In the genomic region with DNA sequence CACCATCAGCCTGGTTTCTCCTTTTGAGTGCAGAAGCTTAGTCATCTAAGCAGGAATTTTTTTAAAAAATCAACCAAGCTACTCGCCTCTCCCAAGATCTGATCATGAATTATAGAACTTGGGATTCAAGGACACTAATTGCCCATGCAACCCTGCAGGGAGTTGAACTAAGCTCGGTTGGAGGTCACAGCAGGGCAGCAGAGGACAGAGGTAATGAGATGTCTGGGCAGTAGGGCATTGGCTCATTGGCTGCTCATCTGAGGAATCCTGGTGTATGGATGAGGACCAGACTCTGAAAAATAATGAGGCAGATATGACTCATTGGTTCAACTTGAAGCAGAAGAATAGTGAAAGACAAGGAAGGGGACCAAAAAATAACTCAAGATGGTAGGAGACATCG, we compare ENCODE assay signal across 24 cellular contexts.
DNase-seq lines count a peak whose midpoint lies in the region; FAIRE-seq and TF ChIP-seq lines count a peak whose summit lies in the region.
"Had no signal": no experiment of that assay in that cellular context is flagged by ENCODE, and none has a peak within 500 bp of the region (broad histone marks: within the 10 kb centered on the region; RNA-seq: fewer than 3 reads in every experiment).

No MANE protein-coding gene starts in this region.

- no peak overlapping the region for H3K4me3 Mint-ChIP-seq in astrocyte (ENCODE audit: unreplicated experiment)
- H3K4me3 Mint-ChIP-seq: activated CD8-positive, alpha-beta memory T cell treated with anti-CD3 and anti-CD28 coated beads, Interleukin-2, amount 10 ng/mL, durations not matched to agents 7 days and 5 days; CD4-positive, alpha-beta T cell; nephron progenitor cell; stimulated activated naive CD8-positive, alpha-beta T cell treated with anti-CD3 and anti-CD28 coated beads, Interleukin-15, Interleukin-2, amounts not matched to agents 100 ng/mL and 50 ng/mL, for 24 hours; T-helper 17 cell had no signal

- no peaks in the 10 kb centered on the region for H3K36me3 Mint-ChIP-seq in astrocyte (ENCODE audit: low read depth, unreplicated experiment)
- H3K36me3 Mint-ChIP-seq: activated CD8-positive, alpha-beta memory T cell treated with anti-CD3 and anti-CD28 coated beads, Interleukin-2, amount 10 ng/mL, durations not matched to agents 7 days and 5 days had no signal

- H3K27ac ChIP-seq in astrocyte (ENCODE audit: low read depth, low read length) (no peak overlapping the region), dorsolateral prefrontal cortex (no peak overlapping the region)
- H3K27ac ChIP-seq: 22Rv1, epithelial cell of prostate had no signal

- H3K27me3 ChIP-seq in astrocyte (ENCODE audit: insufficient read depth, low read length) (no peaks in the 10 kb centered on the region), dorsolateral prefrontal cortex (peaks cover 0 to 11% (median 0%) of the 10 kb centered on the region in 45 donors)

- TF ChIP-seq CTCF in astrocyte (IDR thresholded peaks at IDR 0.05; ENCODE audit: insufficient read depth, low read depth, low read length) (no peak), dorsolateral prefrontal cortex (IDR thresholded peaks at IDR 0.05 in 54 of 56, conservative IDR thresholded peaks at IDR 0.05 in 2 of 56; ENCODE audit: low read depth in 1 of 56, partially characterized antibody in 56 of 56) (no peak)

- no peaks in the 10 kb centered on the region for H3K36me3 ChIP-seq in astrocyte (ENCODE audit: insufficient read depth, low read length)

- peak overlapping the region; percentile 49 for H3K4me2 ChIP-seq in astrocyte (ENCODE audit: low read length)

- no peaks in the 10 kb centered on the region for H3K4me1 ChIP-seq in astrocyte (ENCODE audit: insufficient read depth, low read length)

- no peaks in the 10 kb centered on the region for H3K9me3 Mint-ChIP-seq in astrocyte (ENCODE audit: unreplicated experiment)
- H3K9me3 Mint-ChIP-seq: CD4-positive, alpha-beta T cell had no signal

- peaks cover 15% of the 10 kb centered on the region for H3K4me1 Mint-ChIP-seq in astrocyte (ENCODE audit: low read depth, unreplicated experiment)
- H3K4me1 Mint-ChIP-seq: activated CD8-positive, alpha-beta memory T cell treated with anti-CD3 and anti-CD28 coated beads, Interleukin-2, amount 10 ng/mL, durations not matched to agents 7 days and 5 days; T-helper 17 cell had no signal

- DNase-seq in DMS153 treated with DMSO at 0.1 percent for 48 hours (lab: John Stamatoyannopoulos, UW; ENCODE audit: unreplicated experiment), result peak; percentile 8
- DNase-seq in DMS153 (lab: John Stamatoyannopoulos, UW), result no peak
- DNase-seq in M059J (ENCODE audit: low read depth), result peak; percentile 82
- peak; percentile 54 for DNase-seq in astrocyte (ENCODE audit: low read depth)
- DNase-seq in retina, result peak; percentile 46
- DNase-seq in NCI-H510A treated with DMSO at 0.1 percent for 48 hours (lab: John Stamatoyannopoulos, UW), result no peak
- DNase-seq in dorsolateral prefrontal cortex, result no peak
- DNase-seq in activated CD4-positive, alpha-beta T cell treated with anti-CD3 and anti-CD28 coated beads for 48 hours, result no peak
- DNase-seq: activated CD8-positive, alpha-beta memory T cell treated with anti-CD3 and anti-CD28 coated beads, Interleukin-2, amount 10 ng/mL, durations not matched to agents 7 days and 5 days; activated gamma-delta T cell; aorta; CD4-positive, alpha-beta T cell; cortex of kidney; head of caudate nucleus; mesendoderm; NCI-H1092; NCI-H2227 treated with DMSO at 0.1 percent for 48 hours; nephron progenitor cell; NK-92 treated with Interleukin-12 subunit alpha and Interleukin-12 subunit beta, amount 100 ng/mL, for 24 hours; T-helper 17 cell had no signal

- peak overlapping the region; percentile 5 for H2AFZ ChIP-seq in astrocyte (ENCODE audit: low read depth, low read length)

- H3K4me3 ChIP-seq in astrocyte (ENCODE audit: insufficient read depth, low read depth, low read length), result no peak overlapping the region
- no peak overlapping the region for H3K4me3 ChIP-seq in dorsolateral prefrontal cortex

- H3K79me2 ChIP-seq in astrocyte (ENCODE audit: insufficient read depth, low read length), result no peaks in the 10 kb centered on the region

- H4K20me1 ChIP-seq in astrocyte (ENCODE audit: insufficient read depth, low read length), result no peaks in the 10 kb centered on the region

- H3K9me3 ChIP-seq in astrocyte (ENCODE audit: insufficient read depth, low read depth, low read length), result no peaks in the 10 kb centered on the region

- intact Hi-C loops in dorsolateral prefrontal cortex (cut with DNase I), result no loop called here

- FAIRE-seq in astrocyte (lab: Jason Lieb, UNC), result peak; percentile 89
- FAIRE-seq: keratinocyte had no signal

- H3K27ac Mint-ChIP-seq in astrocyte (ENCODE audit: unreplicated experiment), result no peak overlapping the region
- H3K27ac Mint-ChIP-seq: activated CD8-positive, alpha-beta memory T cell treated with anti-CD3 and anti-CD28 coated beads, Interleukin-2, amount 10 ng/mL, durations not matched to agents 7 days and 5 days; CD4-positive, alpha-beta T cell; stimulated activated naive CD8-positive, alpha-beta T cell treated with anti-CD3 and anti-CD28 coated beads, Interleukin-15, Interleukin-2, amounts not matched to agents 100 ng/mL and 50 ng/mL, for 24 hours; T-helper 17 cell had no signal

- no peak overlapping the region for H3K9ac ChIP-seq in astrocyte (ENCODE audit: low read length)

- no peaks in the 10 kb centered on the region for H3K27me3 Mint-ChIP-seq in astrocyte (ENCODE audit: low read depth, unreplicated experiment)
- H3K27me3 Mint-ChIP-seq: activated CD8-positive, alpha-beta memory T cell treated with anti-CD3 and anti-CD28 coated beads, Interleukin-2, amount 10 ng/mL, durations not matched to agents 7 days and 5 days; CD4-positive, alpha-beta T cell; T-helper 17 cell had no signal

Comparison
In these comparisons a context has a peak if more than half of its experiments do, and no peak if none do; other contexts are left out.
1. DNase-seq: peak in DMS153 treated with DMSO at 0.1 percent for 48 hours (single experiment), M059J (single experiment), astrocyte (single experiment) and retina (single experiment); none in DMS153 (single experiment), NCI-H510A treated with DMSO at 0.1 percent for 48 hours (single experiment), dorsolateral prefrontal cortex (0 of 10) and activated CD4-positive, alpha-beta T cell treated with anti-CD3 and anti-CD28 coated beads for 48 hours (single experiment).